1 cellular context compared by ENCODE assay signal in the genomic region with DNA sequence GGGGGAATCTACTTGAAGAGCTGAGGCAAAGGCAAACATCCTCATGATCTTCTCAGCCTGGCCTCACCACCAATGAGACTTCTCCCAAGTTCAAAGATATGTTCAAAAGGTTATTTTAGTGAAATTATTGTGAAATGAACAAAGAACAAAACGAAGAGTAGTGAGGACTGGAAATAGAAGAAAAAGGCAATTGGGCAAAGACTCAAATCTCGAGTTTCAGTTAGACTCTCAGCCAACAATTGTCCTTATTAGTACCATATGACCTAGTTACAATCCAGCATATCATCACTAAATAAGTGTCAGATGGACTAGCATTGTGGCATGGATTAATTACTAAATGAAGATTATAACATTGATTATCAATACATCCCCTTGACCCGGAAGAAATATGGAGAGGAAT.
TF ChIP-seq lines count a peak whose summit lies in the region.

No MANE protein-coding gene starts in this region.

TF ChIP-seq in K562, 482 proteins besides CTCF, POLR2A, EP300 and RAD21 (continued from another document):
- TF ChIP-seq NFXL1 (CRISPR knock-in tag; IDR thresholded peaks at IDR 0.05) (no peak), ELF2 (CRISPR knock-in tag; IDR thresholded peaks at IDR 0.05) (no peak), MAFK (IDR thresholded peaks at IDR 0.05; ENCODE audit: low read length) (no peak), BACH1 (tag; IDR thresholded peaks at IDR 0.05) (no peak), CREBBP (IDR thresholded peaks at IDR 0.05; ENCODE audit: low read depth, low read length) (no peak)
- TF ChIP-seq, protein P1, sequence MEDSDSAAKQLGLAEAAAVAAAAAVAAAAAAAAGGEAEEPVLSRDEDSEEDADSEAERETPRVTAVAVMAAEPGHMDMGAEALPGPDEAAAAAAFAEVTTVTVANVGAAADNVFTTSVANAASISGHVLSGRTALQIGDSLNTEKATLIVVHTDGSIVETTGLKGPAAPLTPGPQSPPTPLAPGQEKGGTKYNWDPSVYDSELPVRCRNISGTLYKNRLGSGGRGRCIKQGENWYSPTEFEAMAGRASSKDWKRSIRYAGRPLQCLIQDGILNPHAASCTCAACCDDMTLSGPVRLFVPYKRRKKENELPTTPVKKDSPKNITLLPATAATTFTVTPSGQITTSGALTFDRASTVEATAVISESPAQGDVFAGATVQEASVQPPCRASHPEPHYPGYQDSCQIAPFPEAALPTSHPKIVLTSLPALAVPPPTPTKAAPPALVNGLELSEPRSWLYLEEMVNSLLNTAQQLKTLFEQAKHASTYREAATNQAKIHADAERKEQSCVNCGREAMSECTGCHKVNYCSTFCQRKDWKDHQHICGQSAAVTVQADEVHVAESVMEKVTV (CRISPR knock-in tag; IDR thresholded peaks at IDR 0.05) = no peak
